ENCODE assay signal across 28 cellular contexts in genomic region chr14:24054646-24055045, GRCh38. TPM values are rescaled to one million over a fixed set of nuclear protein-coding genes. Genes with fewer than 3 reads are reported as not detected.
"Had no signal": no experiment of that assay in that cellular context is flagged by ENCODE, and none has a peak within 500 bp of the region (broad histone marks: within the 10 kb centered on the region; RNA-seq: fewer than 3 reads in every experiment).

No MANE protein-coding gene starts in this region.

- H3K27ac Mint-ChIP-seq: activated CD4-positive, alpha-beta T cell treated with anti-CD3 and anti-CD28 coated beads, Interleukin-2, amount 10 ng/mL, durations not matched to agents 24 days and 14 days; activated CD8-positive, alpha-beta T cell treated with anti-CD3 and anti-CD28 coated beads, Interleukin-2, amount 10 ng/mL, durations not matched to agents 7 days and 5 days had no signal

- H3K9me3 ChIP-seq: MG63, Peyer's patch had no signal

- H3K4me3 ChIP-seq: MG63, Peyer's patch, SJSA1 had no signal

- H3K36me3 ChIP-seq: MG63, Peyer's patch, SJSA1 had no signal

- H3K4me3 Mint-ChIP-seq: activated CD4-positive, alpha-beta T cell treated with anti-CD3 and anti-CD28 coated beads, Interleukin-2, amount 10 ng/mL, durations not matched to agents 24 days and 14 days; activated CD8-positive, alpha-beta T cell treated with anti-CD3 and anti-CD28 coated beads, Interleukin-2, amount 10 ng/mL, durations not matched to agents 7 days and 5 days had no signal

- ATAC-seq: activated CD8-positive, alpha-beta T cell treated with anti-CD3 and anti-CD28 coated beads, Interleukin-2, amount 10 ng/mL, durations not matched to agents 7 days and 5 days; PC-3 had no signal

- DNase-seq: activated CD4-positive, alpha-beta T cell treated with anti-CD3 and anti-CD28 coated beads, Interleukin-2, amount 10 ng/mL, durations not matched to agents 24 days and 14 days; activated CD4-positive, alpha-beta T cell treated with anti-CD3 and anti-CD28 coated beads, Interleukin-2, amount 50 U/mL, for 48 hours; activated CD8-positive, alpha-beta T cell treated with anti-CD3 and anti-CD28 coated beads, Interleukin-2, amount 10 ng/mL, durations not matched to agents 7 days and 5 days; activated effector memory CD4-positive, alpha-beta T cell treated with Interleukin-2 at 50 U/mL for 16 hours; activated naive CD4-positive, alpha-beta T cell treated with anti-CD3 and anti-CD28 coated beads, Interleukin-2, amount 50 U/mL, for 16 hours; activated T-cell treated with anti-CD3 and anti-CD28 coated beads, Interleukin-2, amount 50 U/mL, for 48 hours; anterior cingulate cortex; caudate nucleus; Kasumi-1; KG1; MG63; NCI-H1048; NCI-H1105 treated with DMSO at 0.1 percent for 48 hours; NCI-H1436; NCI-H1694; NCI-H1930; NCI-H345; NCI-H524 treated with DMSO at 0.1 percent for 48 hours; NK-92 treated with Interleukin-12 subunit alpha and Interleukin-12 subunit beta, amount 100 ng/mL, for 24 hours; PC-3; Peyer's patch; RPMI8226; SHP77 treated with DMSO at 0.1 percent for 48 hours; SW 1271 had no signal

- H3K9me3 Mint-ChIP-seq: activated CD4-positive, alpha-beta T cell treated with anti-CD3 and anti-CD28 coated beads, Interleukin-2, amount 10 ng/mL, durations not matched to agents 24 days and 14 days had no signal

- H3K27me3 ChIP-seq: MG63, Peyer's patch had no signal

RNA-seq across cellular contexts. Expression of gene CARMIL3, which starts 2.8 kb away (rescaled TPM):
- total RNA-seq: bronchial epithelial cell, PC-3, SJSA1 had no signal

RNA-seq across cellular contexts. Expression of gene CPNE6, which starts 16.7 kb away (rescaled TPM):
- total RNA-seq: activated CD4-positive, alpha-beta T cell treated with anti-CD3 and anti-CD28 coated beads, Interleukin-2, amount 10 ng/mL, durations not matched to agents 24 days and 14 days; bronchial epithelial cell; NCI-H460; PC-3; SJSA1; T-helper 2 cell treated with Interferon-gamma antibody and Interleukin-4, amounts not matched to agents 100 ng/mL and 5 ng/mL, for 36 hours had no signal
